Comparison of ENCODE assay signal across 8 cellular contexts in genomic region chr1:91020967-91021685, GRCh38. TPM values are rescaled to one million over a fixed set of nuclear protein-coding genes. Genes with fewer than 3 reads are reported as not detected.
DNase-seq lines count a peak whose midpoint lies in the region; ATAC-seq, FAIRE-seq and TF ChIP-seq lines count a peak whose summit lies in the region.

No MANE protein-coding gene starts in this region.

- FAIRE-seq in pancreas (lab: Jason Lieb, UNC) = no peak

- peaks cover 29% of the 10 kb centered on the region for H3K4me1 ChIP-seq in GM23338 (ENCODE audit: insufficient read depth)
- peaks cover 0 to 30% (median 29%) of the 10 kb centered on the region in 3 donors for H3K4me1 ChIP-seq in pancreas
- peaks cover 0 to 55% (median 16%) of the 10 kb centered on the region in 4 donors for H3K4me1 ChIP-seq in tibial artery

- peaks cover 37% of the 10 kb centered on the region for H3K4me1 Mint-ChIP-seq in GM23338

- H3K27me3 Mint-ChIP-seq in GM23338 (ENCODE audit: insufficient read depth, low read depth, poor library complexity) = peaks cover 22% of the 10 kb centered on the region

- H3K79me2 ChIP-seq in GM23338 (replicated peaks; ENCODE audit: insufficient read depth) = peaks cover 51% of the 10 kb centered on the region

- peak overlapping the region; percentile 80 for H3K4me2 ChIP-seq in GM23338

- no peak overlapping the region for H2AFZ ChIP-seq in GM23338

- no peaks in the 10 kb centered on the region for H3K9me2 ChIP-seq in GM23338 (ENCODE audit: insufficient read depth)

- H3K4me3 ChIP-seq in GM23338 (peak overlapping the region; percentile 71), pancreas (peak overlapping the region; percentile 56 to 83 (median 64)), tibial artery (peak overlapping the region; percentile 88 to 89)

- 1 to 2% methylated on average over 29 to 33 of the region's 33 CpGs for WGBS in pancreas, 2 donors

- peaks cover 42% of the 10 kb centered on the region for H3K36me3 Mint-ChIP-seq in GM23338 (ENCODE audit: low read depth)
- peaks cover 9 to 28% of the 10 kb centered on the region in 2 donors for H3K36me3 Mint-ChIP-seq in activated naive CD4-positive, alpha-beta T cell treated with anti-CD3 and anti-CD28 coated beads, Interleukin-2, amount 50 U/mL, for 72 hours

- peaks cover 5% of the 10 kb centered on the region; the same call in 1 of the 2 replicates for H3K36me3 ChIP-seq in GM23338 (ENCODE audit: insufficient read depth)
- H3K36me3 ChIP-seq in pancreas = no peaks in the 10 kb centered on the region
- no peaks in the 10 kb centered on the region for H3K36me3 ChIP-seq in tibial artery

- 0 out of 2 replicates have a peak, but pooled peaks cover 8% of the 10 kb centered on the region for H4K20me1 ChIP-seq in GM23338 (replicated peaks; ENCODE audit: insufficient read depth)

- H3K27me3 ChIP-seq in GM23338 (ENCODE audit: insufficient read depth) (no peaks in the 10 kb centered on the region), pancreas (no peaks in the 10 kb centered on the region), tibial artery (no peaks in the 10 kb centered on the region)

- intact Hi-C loops in head of caudate nucleus (cut with DNase I) = no loop called here
- intact Hi-C loops in pancreas (cut with DNase I) = no loop called here
- intact Hi-C loops in tibial artery (cut with DNase I; ENCODE audit: low total_unique reads) = no loop called here

- H3K9me3 ChIP-seq in pancreas (no peaks in the 10 kb centered on the region), tibial artery (no peaks in the 10 kb centered on the region)

- DNase-seq in ELR (ENCODE audit: low read depth) (peak; percentile 90), GM23338 (ENCODE audit: low spot score) (peak; percentile 91), LHCN-M2 (ENCODE audit: low read depth) (peak; percentile 75), head of caudate nucleus (peak; percentile 23 to 77 (median 57)), pancreas (peak; percentile 64 to 86 (median 77)), tibial artery (peak; percentile 70 to 81)
- DNase-seq in activated naive CD4-positive, alpha-beta T cell treated with anti-CD3 and anti-CD28 coated beads, Interleukin-2, amount 50 U/mL, for 72 hours (ENCODE audit: low spot score in 2 of 2) = peak; percentile 67 to 82

- H3K27ac Mint-ChIP-seq in GM23338 = peak overlapping the region; percentile 100
- peak overlapping the region; percentile 96 to 98 for H3K27ac Mint-ChIP-seq in activated naive CD4-positive, alpha-beta T cell treated with anti-CD3 and anti-CD28 coated beads, Interleukin-2, amount 50 U/mL, for 72 hours

- H3K27ac ChIP-seq in GM23338 (ENCODE audit: low read depth) (peak overlapping the region; percentile 100), pancreas (peak overlapping the region; percentile 95 to 100 (median 99)), tibial artery (peak overlapping the region; percentile 99 to 100)

- TF ChIP-seq CTCF in GM23338 (conservative IDR thresholded peaks at IDR 0.05; ENCODE audit: low read depth in 2 of 2) = no peak
- TF ChIP-seq CTCF in pancreas (IDR thresholded peaks at IDR 0.05) = no peak
- no peak for TF ChIP-seq CTCF in tibial artery (IDR thresholded peaks at IDR 0.05)

- ATAC-seq in GM23338 (peak; percentile 81), SK-N-SH treated with all-trans-retinoic acid at 6 μM for 48 hours (peak; percentile 85), pancreas (peak; percentile 55 to 71 (median 66))
- peak; percentile 66 to 71 for ATAC-seq in activated naive CD4-positive, alpha-beta T cell treated with anti-CD3 and anti-CD28 coated beads, Interleukin-2, amount 50 U/mL, for 72 hours

- peaks cover 8% of the 10 kb centered on the region; the same call in 1 of the 2 replicates for H3F3A ChIP-seq in GM23338 (replicated peaks; ENCODE audit: low read depth)

- H3K4me3 Mint-ChIP-seq in GM23338 = peak overlapping the region; percentile 98

- peaks cover 20% of the 10 kb centered on the region for H3K9me3 Mint-ChIP-seq in GM23338
- peaks cover 4 to 7% of the 10 kb centered on the region in 2 donors for H3K9me3 Mint-ChIP-seq in activated naive CD4-positive, alpha-beta T cell treated with anti-CD3 and anti-CD28 coated beads, Interleukin-2, amount 50 U/mL, for 72 hours

TF ChIP-seq in GM23338, 12 proteins besides CTCF, POLR2A, EP300 and RAD21 (continues in another document):
- peak; percentile 8 for TF ChIP-seq REST (IDR thresholded peaks at IDR 0.05; ENCODE audit: unreplicated experiment)

TF ChIP-seq in SK-N-SH treated with all-trans-retinoic acid at 6 μM for 48 hours, 23 proteins besides CTCF, POLR2A, EP300 and RAD21:
- 0 out of 2 replicates have a peak, but pooled peaks have one; percentile 44 for TF ChIP-seq ESRRG (CRISPR knock-in tag; IDR thresholded peaks at IDR 0.05)
- TF ChIP-seq ARNTL (CRISPR knock-in tag; IDR thresholded peaks at IDR 0.05; ENCODE audit: borderline replicate concordance, low read depth) = no peak
- TF ChIP-seq RARB (CRISPR knock-in tag; IDR thresholded peaks at IDR 0.05) = no peak
- 0 out of 2 replicates have a peak, but pooled peaks have one; percentile 12 for TF ChIP-seq PATZ1 (CRISPR knock-in tag; IDR thresholded peaks at IDR 0.05; ENCODE audit: borderline replicate concordance)
- TF ChIP-seq TOX (CRISPR knock-in tag; IDR thresholded peaks at IDR 0.05; ENCODE audit: borderline replicate concordance) = no peak
- TF ChIP-seq CREB5 (CRISPR knock-in tag; IDR thresholded peaks at IDR 0.05; ENCODE audit: low read depth) = no peak
- TF ChIP-seq GLIS3 (CRISPR knock-in tag; IDR thresholded peaks at IDR 0.05) = no peak
- TF ChIP-seq SNAI2 (CRISPR knock-in tag; IDR thresholded peaks at IDR 0.05) = no peak
- no peak for TF ChIP-seq CSDC2 (CRISPR knock-in tag; IDR thresholded peaks at IDR 0.05)
- TF ChIP-seq TCF4 (CRISPR knock-in tag; IDR thresholded peaks at IDR 0.05; ENCODE audit: borderline replicate concordance) = no peak
- TF ChIP-seq ZC3H10 (CRISPR knock-in tag; IDR thresholded peaks at IDR 0.05) = no peak

RNA-seq across cellular contexts. Expression of gene ZNF644, which starts 0.7 kb away (rescaled TPM):
- total RNA-seq in GM23338 (2014; rRNA removed; shearing (Covaris generic)) = 103 and 112 TPM in 2 replicates
- polyA plus RNA-seq in GM23338 (2016; fragmentation: Nextera tagmentation; extraction: Ambion mirVana) (80.3 and 101 TPM in 2 replicates), pancreas (10 to 100 TPM; 10.0 to 13.6 TPM)
- total RNA-seq in LHCN-M2 (2014; rRNA removed) (39.6 and 39.9 TPM in 2 replicates), pancreas (10 to 100 TPM; 15.9 to 33.6 (median 22.6) TPM)
- 7.8 TPM for polyA plus RNA-seq in LHCN-M2 (2012)
- total RNA-seq in activated naive CD4-positive, alpha-beta T cell treated with anti-CD3 and anti-CD28 coated beads, Interleukin-2, amount 50 U/mL, for 72 hours = 10 to 100 TPM; 50.6 to 72.5 TPM

Comparison
In these comparisons a context has a peak if more than half of its experiments do, and no peak if none do; other contexts are left out.
1. Peak in every context shown above with its lines: DNase-seq, ATAC-seq, H3K4me3 ChIP-seq and H3K27ac ChIP-seq.